Comparison of ENCODE assay signal across 2 cellular contexts in the genomic region with DNA sequence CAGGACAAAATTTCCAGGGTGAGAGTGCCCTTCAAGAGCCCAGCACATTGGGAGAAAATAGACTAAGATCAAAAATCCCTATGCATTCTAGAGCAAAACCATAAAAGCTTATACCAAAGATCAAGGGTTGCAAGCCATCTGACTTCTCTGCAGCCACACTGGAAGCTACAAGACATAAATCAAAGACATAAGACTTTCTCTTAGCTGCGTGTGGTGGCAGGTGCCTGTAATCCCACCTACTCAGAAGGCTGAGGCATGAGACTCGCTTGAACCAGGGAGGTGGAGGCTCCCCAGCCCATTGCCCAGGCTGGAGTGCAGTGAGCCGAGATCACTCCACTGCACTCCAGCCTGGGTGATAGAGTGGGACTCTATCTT.
TF ChIP-seq lines count a peak whose summit lies in the region.

No MANE protein-coding gene starts in this region.

TF ChIP-seq in SK-N-SH, 30 proteins besides CTCF, POLR2A, EP300 and RAD21 (continued from another document):
- TF ChIP-seq CHD2 (IDR thresholded peaks at IDR 0.05; ENCODE audit: low read length, partially characterized antibody): no peak
- no peak for TF ChIP-seq MEF2A (IDR thresholded peaks at IDR 0.05; ENCODE audit: borderline replicate concordance, low read depth)
- TF ChIP-seq, protein P1, sequence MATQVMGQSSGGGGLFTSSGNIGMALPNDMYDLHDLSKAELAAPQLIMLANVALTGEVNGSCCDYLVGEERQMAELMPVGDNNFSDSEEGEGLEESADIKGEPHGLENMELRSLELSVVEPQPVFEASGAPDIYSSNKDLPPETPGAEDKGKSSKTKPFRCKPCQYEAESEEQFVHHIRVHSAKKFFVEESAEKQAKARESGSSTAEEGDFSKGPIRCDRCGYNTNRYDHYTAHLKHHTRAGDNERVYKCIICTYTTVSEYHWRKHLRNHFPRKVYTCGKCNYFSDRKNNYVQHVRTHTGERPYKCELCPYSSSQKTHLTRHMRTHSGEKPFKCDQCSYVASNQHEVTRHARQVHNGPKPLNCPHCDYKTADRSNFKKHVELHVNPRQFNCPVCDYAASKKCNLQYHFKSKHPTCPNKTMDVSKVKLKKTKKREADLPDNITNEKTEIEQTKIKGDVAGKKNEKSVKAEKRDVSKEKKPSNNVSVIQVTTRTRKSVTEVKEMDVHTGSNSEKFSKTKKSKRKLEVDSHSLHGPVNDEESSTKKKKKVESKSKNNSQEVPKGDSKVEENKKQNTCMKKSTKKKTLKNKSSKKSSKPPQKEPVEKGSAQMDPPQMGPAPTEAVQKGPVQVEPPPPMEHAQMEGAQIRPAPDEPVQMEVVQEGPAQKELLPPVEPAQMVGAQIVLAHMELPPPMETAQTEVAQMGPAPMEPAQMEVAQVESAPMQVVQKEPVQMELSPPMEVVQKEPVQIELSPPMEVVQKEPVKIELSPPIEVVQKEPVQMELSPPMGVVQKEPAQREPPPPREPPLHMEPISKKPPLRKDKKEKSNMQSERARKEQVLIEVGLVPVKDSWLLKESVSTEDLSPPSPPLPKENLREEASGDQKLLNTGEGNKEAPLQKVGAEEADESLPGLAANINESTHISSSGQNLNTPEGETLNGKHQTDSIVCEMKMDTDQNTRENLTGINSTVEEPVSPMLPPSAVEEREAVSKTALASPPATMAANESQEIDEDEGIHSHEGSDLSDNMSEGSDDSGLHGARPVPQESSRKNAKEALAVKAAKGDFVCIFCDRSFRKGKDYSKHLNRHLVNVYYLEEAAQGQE (IDR thresholded peaks at IDR 0.05; ENCODE audit: low read depth, low read length): no peak
- TF ChIP-seq, protein P2, sequence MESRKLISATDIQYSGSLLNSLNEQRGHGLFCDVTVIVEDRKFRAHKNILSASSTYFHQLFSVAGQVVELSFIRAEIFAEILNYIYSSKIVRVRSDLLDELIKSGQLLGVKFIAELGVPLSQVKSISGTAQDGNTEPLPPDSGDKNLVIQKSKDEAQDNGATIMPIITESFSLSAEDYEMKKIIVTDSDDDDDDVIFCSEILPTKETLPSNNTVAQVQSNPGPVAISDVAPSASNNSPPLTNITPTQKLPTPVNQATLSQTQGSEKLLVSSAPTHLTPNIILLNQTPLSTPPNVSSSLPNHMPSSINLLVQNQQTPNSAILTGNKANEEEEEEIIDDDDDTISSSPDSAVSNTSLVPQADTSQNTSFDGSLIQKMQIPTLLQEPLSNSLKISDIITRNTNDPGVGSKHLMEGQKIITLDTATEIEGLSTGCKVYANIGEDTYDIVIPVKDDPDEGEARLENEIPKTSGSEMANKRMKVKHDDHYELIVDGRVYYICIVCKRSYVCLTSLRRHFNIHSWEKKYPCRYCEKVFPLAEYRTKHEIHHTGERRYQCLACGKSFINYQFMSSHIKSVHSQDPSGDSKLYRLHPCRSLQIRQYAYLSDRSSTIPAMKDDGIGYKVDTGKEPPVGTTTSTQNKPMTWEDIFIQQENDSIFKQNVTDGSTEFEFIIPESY (IDR thresholded peaks at IDR 0.05; ENCODE audit: borderline replicate concordance, low read depth): no peak
- no peak for TF ChIP-seq FOXJ3 (CRISPR knock-in tag; IDR thresholded peaks at IDR 0.05)
- TF ChIP-seq, protein P3, sequence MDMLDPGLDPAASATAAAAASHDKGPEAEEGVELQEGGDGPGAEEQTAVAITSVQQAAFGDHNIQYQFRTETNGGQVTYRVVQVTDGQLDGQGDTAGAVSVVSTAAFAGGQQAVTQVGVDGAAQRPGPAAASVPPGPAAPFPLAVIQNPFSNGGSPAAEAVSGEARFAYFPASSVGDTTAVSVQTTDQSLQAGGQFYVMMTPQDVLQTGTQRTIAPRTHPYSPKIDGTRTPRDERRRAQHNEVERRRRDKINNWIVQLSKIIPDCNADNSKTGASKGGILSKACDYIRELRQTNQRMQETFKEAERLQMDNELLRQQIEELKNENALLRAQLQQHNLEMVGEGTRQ (IDR thresholded peaks at IDR 0.05; ENCODE audit: borderline replicate concordance, low read depth, low read length): no peak

TF ChIP-seq in SK-N-SH treated with all-trans-retinoic acid at 6 μM for 48 hours, 23 proteins besides CTCF, POLR2A, EP300 and RAD21 (continued from another document):
- TF ChIP-seq, protein P4, sequence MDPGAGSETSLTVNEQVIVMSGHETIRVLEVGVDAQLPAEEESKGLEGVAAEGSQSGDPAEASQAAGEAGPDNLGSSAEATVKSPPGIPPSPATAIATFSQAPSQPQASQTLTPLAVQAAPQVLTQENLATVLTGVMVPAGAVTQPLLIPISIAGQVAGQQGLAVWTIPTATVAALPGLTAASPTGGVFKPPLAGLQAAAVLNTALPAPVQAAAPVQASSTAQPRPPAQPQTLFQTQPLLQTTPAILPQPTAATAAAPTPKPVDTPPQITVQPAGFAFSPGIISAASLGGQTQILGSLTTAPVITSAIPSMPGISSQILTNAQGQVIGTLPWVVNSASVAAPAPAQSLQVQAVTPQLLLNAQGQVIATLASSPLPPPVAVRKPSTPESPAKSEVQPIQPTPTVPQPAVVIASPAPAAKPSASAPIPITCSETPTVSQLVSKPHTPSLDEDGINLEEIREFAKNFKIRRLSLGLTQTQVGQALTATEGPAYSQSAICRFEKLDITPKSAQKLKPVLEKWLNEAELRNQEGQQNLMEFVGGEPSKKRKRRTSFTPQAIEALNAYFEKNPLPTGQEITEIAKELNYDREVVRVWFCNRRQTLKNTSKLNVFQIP (CRISPR knock-in tag; IDR thresholded peaks at IDR 0.05; ENCODE audit: borderline replicate concordance, low read depth): no peak
- TF ChIP-seq ZFP3 (CRISPR knock-in tag; IDR thresholded peaks at IDR 0.05): no peak
- TF ChIP-seq ARNTL (CRISPR knock-in tag; IDR thresholded peaks at IDR 0.05; ENCODE audit: borderline replicate concordance, low read depth): no peak
- TF ChIP-seq ESRRG (CRISPR knock-in tag; IDR thresholded peaks at IDR 0.05): no peak
- no peak for TF ChIP-seq BACH2 (CRISPR knock-in tag; IDR thresholded peaks at IDR 0.05; ENCODE audit: borderline replicate concordance)
- TF ChIP-seq, protein P5, sequence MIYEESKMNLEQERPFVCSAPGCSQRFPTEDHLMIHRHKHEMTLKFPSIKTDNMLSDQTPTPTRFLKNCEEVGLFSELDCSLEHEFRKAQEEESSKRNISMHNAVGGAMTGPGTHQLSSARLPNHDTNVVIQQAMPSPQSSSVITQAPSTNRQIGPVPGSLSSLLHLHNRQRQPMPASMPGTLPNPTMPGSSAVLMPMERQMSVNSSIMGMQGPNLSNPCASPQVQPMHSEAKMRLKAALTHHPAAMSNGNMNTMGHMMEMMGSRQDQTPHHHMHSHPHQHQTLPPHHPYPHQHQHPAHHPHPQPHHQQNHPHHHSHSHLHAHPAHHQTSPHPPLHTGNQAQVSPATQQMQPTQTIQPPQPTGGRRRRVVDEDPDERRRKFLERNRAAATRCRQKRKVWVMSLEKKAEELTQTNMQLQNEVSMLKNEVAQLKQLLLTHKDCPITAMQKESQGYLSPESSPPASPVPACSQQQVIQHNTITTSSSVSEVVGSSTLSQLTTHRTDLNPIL (CRISPR knock-in tag; IDR thresholded peaks at IDR 0.05; ENCODE audit: low read depth): no peak
- no peak for TF ChIP-seq RARB (CRISPR knock-in tag; IDR thresholded peaks at IDR 0.05)
